25 cellular contexts compared by ENCODE assay signal in genomic region chr2:106177581-106177980, GRCh38.
"Had no signal": no experiment of that assay in that cellular context is flagged by ENCODE, and none has a peak within 500 bp of the region (broad histone marks: within the 10 kb centered on the region; RNA-seq: fewer than 3 reads in every experiment).

No MANE protein-coding gene starts in this region.

- H3K9me3 ChIP-seq: adrenal gland, breast epithelium, MG63, SJSA1 had no signal

- H3K36me3 ChIP-seq: adrenal gland, breast epithelium, MG63 had no signal

- H3K9me3 Mint-ChIP-seq: activated naive CD4-positive, alpha-beta T cell treated with anti-CD3 and anti-CD28 coated beads for 36 hours; activated naive CD8-positive, alpha-beta T cell treated with anti-CD3 and anti-CD28 coated beads for 36 hours; activated T-cell treated with anti-CD3 and anti-CD28 coated beads, Interleukin-2, amount 50 U/mL, for 4 hours; T-helper 2 cell treated with Interferon-gamma antibody and Interleukin-4, amounts not matched to agents 5 μg/mL and 100 μg/mL, for 36 hours had no signal

- H3K27ac Mint-ChIP-seq: activated naive CD4-positive, alpha-beta T cell treated with anti-CD3 and anti-CD28 coated beads for 36 hours; activated naive CD8-positive, alpha-beta T cell treated with anti-CD3 and anti-CD28 coated beads for 36 hours; T-helper 2 cell treated with Interferon-gamma antibody and Interleukin-4, amounts not matched to agents 5 μg/mL and 100 μg/mL, for 36 hours had no signal

- H3K27ac ChIP-seq: adrenal gland, breast epithelium, SJSA1 had no signal

- H3K27me3 ChIP-seq: adrenal gland, breast epithelium, MG63, SJSA1 had no signal

- H3K27me3 Mint-ChIP-seq: activated naive CD8-positive, alpha-beta T cell treated with anti-CD3 and anti-CD28 coated beads for 36 hours had no signal

- H3K4me1 ChIP-seq: adrenal gland, breast epithelium, SJSA1 had no signal

- H3K4me3 Mint-ChIP-seq: activated naive CD4-positive, alpha-beta T cell treated with anti-CD3 and anti-CD28 coated beads for 36 hours; activated naive CD8-positive, alpha-beta T cell treated with anti-CD3 and anti-CD28 coated beads for 36 hours; activated T-cell treated with anti-CD3 and anti-CD28 coated beads, Interleukin-2, amount 50 U/mL, for 4 hours; T-helper 2 cell treated with Interferon-gamma antibody and Interleukin-4, amounts not matched to agents 5 μg/mL and 100 μg/mL, for 36 hours had no signal

- DNase-seq: activated CD4-positive, alpha-beta T cell treated with anti-CD3 and anti-CD28 coated beads for 48 hours; activated CD4-positive, alpha-beta T cell treated with anti-CD3 and anti-CD28 coated beads, Interleukin-2, amount 50 U/mL, for 48 hours; activated CD4-positive, CD25-positive, alpha-beta regulatory T cell treated with anti-CD3 and anti-CD28 coated beads, Interleukin-2, amount 50 U/mL, for 72 hours; activated effector memory CD4-positive, alpha-beta T cell treated with anti-CD3 and anti-CD28 coated beads, Interleukin-2, amount 50 U/mL, for 16 hours; activated naive CD4-positive, alpha-beta T cell treated with anti-CD3 and anti-CD28 coated beads for 36 hours; activated naive CD8-positive, alpha-beta T cell treated with anti-CD3 and anti-CD28 coated beads for 36 hours; activated T-cell treated with anti-CD3 and anti-CD28 coated beads, Interleukin-2, amount 50 U/mL, for 4 hours; adrenal gland; aorta; caudate nucleus; MG63; MV-4-11; NCI-H1092 treated with DMSO at 0.1 percent for 48 hours; NCI-H1417 treated with DMSO at 0.1 percent for 48 hours; NCI-H1694; NCI-H2029; NCI-H510A treated with DMSO at 0.1 percent for 48 hours; NCI-H69; PC-3; SHP77; SW 1271 had no signal

- ATAC-seq: activated T-cell treated with anti-CD3 and anti-CD28 coated beads, Interleukin-2, amount 50 U/mL, for 4 hours; SK-N-SH treated with all-trans-retinoic acid at 6 μM for 48 hours had no signal

- H3K4me3 ChIP-seq: adrenal gland, breast epithelium, MG63, SJSA1 had no signal
